In the genomic region with DNA sequence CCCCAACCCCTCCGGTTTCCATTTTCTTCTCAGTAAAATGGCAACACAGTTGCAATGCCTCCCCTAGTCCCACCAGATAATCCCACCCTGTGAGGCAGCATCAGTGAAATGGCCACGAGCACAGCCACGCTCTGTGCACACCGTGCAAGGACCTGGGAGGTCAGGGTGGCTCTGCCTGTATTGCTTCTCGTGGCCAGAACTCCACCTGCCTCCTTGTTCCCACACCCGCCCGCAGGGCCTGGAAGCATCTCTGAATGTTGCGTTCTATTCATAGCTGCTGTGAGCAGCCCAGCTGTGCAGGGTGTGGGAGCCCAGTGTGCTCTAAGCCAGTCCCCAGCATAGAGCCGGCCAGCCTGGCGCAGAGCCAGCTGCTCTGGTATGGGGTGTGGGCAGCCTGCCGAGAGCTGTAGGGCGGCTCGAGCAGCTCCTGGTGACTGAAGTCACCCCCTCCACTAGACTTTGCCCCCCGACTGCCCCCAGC, we compare ENCODE assay signal across 8 cellular contexts.
DNase-seq lines count a peak whose midpoint lies in the region; ATAC-seq, FAIRE-seq and TF ChIP-seq lines count a peak whose summit lies in the region.

No MANE protein-coding gene starts in this region.

- no peak overlapping the region for H3K9ac ChIP-seq in kidney (ENCODE audit: low read length in 2 of 2)

- H3K4me1 ChIP-seq in kidney (ENCODE audit: control insufficient read depth in 1 of 2, insufficient read depth in 1 of 2, low read depth in 1 of 2, low read length in 2 of 2): peaks cover 0 to 2% of the 10 kb centered on the region in 2 donors
- H3K4me1 ChIP-seq in upper lobe of left lung: peaks cover 0 to 34% (median 10%) of the 10 kb centered on the region in 4 donors

- H3K27me3 ChIP-seq in upper lobe of left lung: no peaks in the 10 kb centered on the region

- H3K4me3 Mint-ChIP-seq in activated CD8-positive, alpha-beta memory T cell treated with anti-CD3 and anti-CD28 coated beads, Interleukin-2, amount 10 ng/mL, durations not matched to agents 7 days and 5 days: no peak overlapping the region

- H3K27me3 Mint-ChIP-seq in activated CD8-positive, alpha-beta memory T cell treated with anti-CD3 and anti-CD28 coated beads, Interleukin-2, amount 10 ng/mL, durations not matched to agents 7 days and 5 days: peaks cover 3% of the 10 kb centered on the region

- H3K36me3 ChIP-seq in kidney (ENCODE audit: control insufficient read depth in 1 of 2, insufficient read depth in 2 of 2, low read length in 2 of 2): no peaks in the 10 kb centered on the region
- no peaks in the 10 kb centered on the region for H3K36me3 ChIP-seq in upper lobe of left lung

- H3K9me3 Mint-ChIP-seq in activated CD8-positive, alpha-beta memory T cell treated with anti-CD3 and anti-CD28 coated beads, Interleukin-2, amount 10 ng/mL, durations not matched to agents 7 days and 5 days (ENCODE audit: low read depth): no peaks in the 10 kb centered on the region

- intact Hi-C loops in kidney (cut with DNase I): no loop called here

- no peak for TF ChIP-seq POLR2A in upper lobe of left lung (IDR thresholded peaks at IDR 0.05)

- no peak overlapping the region for H3K27ac Mint-ChIP-seq in activated CD8-positive, alpha-beta memory T cell treated with anti-CD3 and anti-CD28 coated beads, Interleukin-2, amount 10 ng/mL, durations not matched to agents 7 days and 5 days

- peak; percentile 23 for DNase-seq in activated CD8-positive, alpha-beta memory T cell treated with anti-CD3 and anti-CD28 coated beads, Interleukin-2, amount 10 ng/mL, durations not matched to agents 7 days and 5 days
- no peak for DNase-seq in activated CD8-positive, alpha-beta memory T cell treated with anti-CD3 and anti-CD28 coated beads for 24 hours
- DNase-seq in SK-N-DZ (ENCODE audit: low spot score): peak; percentile 36
- DNase-seq in kidney: peak; percentile 84
- peak; percentile 34 to 90 for DNase-seq in upper lobe of left lung
- no peak for DNase-seq in dermis blood vessel endothelial cell

- no peak for FAIRE-seq in kidney (lab: Jason Lieb, UNC)

- H3K36me3 Mint-ChIP-seq in activated CD8-positive, alpha-beta memory T cell treated with anti-CD3 and anti-CD28 coated beads, Interleukin-2, amount 10 ng/mL, durations not matched to agents 7 days and 5 days: no peaks in the 10 kb centered on the region

- TF ChIP-seq EP300 in upper lobe of left lung (IDR thresholded peaks at IDR 0.05): no peak

- H3K27ac ChIP-seq in kidney (ENCODE audit: low read depth in 2 of 2, low read length in 2 of 2) (no peak overlapping the region), upper lobe of left lung (no peak overlapping the region)

- no peak overlapping the region for H3K4me3 ChIP-seq in kidney (ENCODE audit: low read length in 2 of 2)
- no peak overlapping the region for H3K4me3 ChIP-seq in upper lobe of left lung

- H3K9me3 ChIP-seq in kidney (ENCODE audit: control insufficient read depth in 1 of 2, low read length in 2 of 2) (no peaks in the 10 kb centered on the region), upper lobe of left lung (no peaks in the 10 kb centered on the region)

- 42 to 60% methylated on average over 2 to 11 of the region's 14 CpGs for WGBS in upper lobe of left lung, 2 donors

- CTCF ChIA-PET in activated CD8-positive, alpha-beta memory T cell treated with anti-CD3 and anti-CD28 coated beads, Interleukin-2, amount 10 ng/mL, durations not matched to agents 7 days and 5 days (lab: Charles Lee): no interaction called here

- ATAC-seq in activated CD8-positive, alpha-beta memory T cell treated with anti-CD3 and anti-CD28 coated beads, Interleukin-2, amount 10 ng/mL, durations not matched to agents 7 days and 5 days: no peak
- ATAC-seq in upper lobe of left lung (ENCODE audit: low FRiP score in 2 of 2) (peak; percentile 27 to 61), HG03175 (IDR thresholded peaks at IDR 0.05; ENCODE audit: unreplicated experiment) (no peak), GM18520 (IDR thresholded peaks at IDR 0.05; ENCODE audit: unreplicated experiment) (no peak)

- H3K4me1 Mint-ChIP-seq in activated CD8-positive, alpha-beta memory T cell treated with anti-CD3 and anti-CD28 coated beads, Interleukin-2, amount 10 ng/mL, durations not matched to agents 7 days and 5 days: no peaks in the 10 kb centered on the region

- TF ChIP-seq CTCF in kidney (IDR thresholded peaks at IDR 0.05; ENCODE audit: borderline replicate concordance, extremely low read depth, insufficient read depth) (no peak), upper lobe of left lung (IDR thresholded peaks at IDR 0.05) (no peak)

Comparison
In these comparisons a context has a peak if more than half of its experiments do, and no peak if none do; other contexts are left out.
1. DNase-seq: peak in activated CD8-positive, alpha-beta memory T cell treated with anti-CD3 and anti-CD28 coated beads, Interleukin-2, amount 10 ng/mL, durations not matched to agents 7 days and 5 days (single experiment), SK-N-DZ (single experiment), kidney (single experiment) and upper lobe of left lung (2 of 2); none in activated CD8-positive, alpha-beta memory T cell treated with anti-CD3 and anti-CD28 coated beads for 24 hours (single experiment) and dermis blood vessel endothelial cell (single experiment).
2. ATAC-seq: peak in upper lobe of left lung (2 of 2); none in activated CD8-positive, alpha-beta memory T cell treated with anti-CD3 and anti-CD28 coated beads, Interleukin-2, amount 10 ng/mL, durations not matched to agents 7 days and 5 days (single experiment), HG03175 (single experiment) and GM18520 (single experiment).